Comparison of ENCODE assay signal across 23 cellular contexts in genomic region chr5:59189482-59189881, GRCh38.
DNase-seq lines count a peak whose midpoint lies in the region; ATAC-seq, FAIRE-seq and TF ChIP-seq lines count a peak whose summit lies in the region.
"Had no signal": no experiment of that assay in that cellular context is flagged by ENCODE, and none has a peak within 500 bp of the region (broad histone marks: within the 10 kb centered on the region; RNA-seq: fewer than 3 reads in every experiment).

No MANE protein-coding gene starts in this region.

- TF ChIP-seq CTCF in esophagus muscularis mucosa (IDR thresholded peaks at IDR 0.05) (no peak), gastrocnemius medialis (IDR thresholded peaks at IDR 0.05 in 4 of 5, conservative IDR thresholded peaks at IDR 0.05 in 1 of 5) (no peak), pancreas (IDR thresholded peaks at IDR 0.05) (no peak)

- H3K4me2 ChIP-seq in mesenchymal stem cell (ENCODE audit: low read length, poor library complexity, severe bottlenecking), result no peak overlapping the region
- H3K4me2 ChIP-seq: SK-N-SH had no signal

- H2BK5ac ChIP-seq in mesenchymal stem cell (ENCODE audit: low read depth, low read length, poor library complexity, severe bottlenecking), result no peak overlapping the region

- H3K9ac ChIP-seq in mesenchymal stem cell (ENCODE audit: low read length), result peak overlapping the region; percentile 76
- H3K9ac ChIP-seq: BLaER1, SK-N-SH had no signal

- H3K79me1 ChIP-seq in mesenchymal stem cell (replicated peaks; ENCODE audit: low read length, poor library complexity, severe bottlenecking), result no peaks in the 10 kb centered on the region

- H2BK12ac ChIP-seq in mesenchymal stem cell (ENCODE audit: low read length in 2 of 2), result no peak overlapping the region

- H4K91ac ChIP-seq in mesenchymal stem cell (ENCODE audit: low read length), result no peak overlapping the region

- in situ Hi-C loops in gastrocnemius medialis (cut with MboI; ENCODE audit: low sequenced_read_pairs in 4 of 4), result loop anchor here in 3 of 4 donors (5.0 to 25.0 kb wide), 4 partner anchors 185 to 483 kb away; no protein-coding TSS in a partner anchor

- no peak overlapping the region for H3K4ac ChIP-seq in mesenchymal stem cell (ENCODE audit: low read depth in 1 of 2, low read length in 2 of 2)

- H3K4me3 ChIP-seq in esophagus muscularis mucosa (no peak overlapping the region), mesenchymal stem cell (ENCODE audit: insufficient read depth in 1 of 2, low read depth in 1 of 2, low read length in 2 of 2) (peak overlapping the region in 1 of 2 experiments; percentile 8), gastrocnemius medialis (peak overlapping the region in 3 of 4 donors; percentile 12 to 46 (median 40)), pancreas (no peak overlapping the region)
- H3K4me3 ChIP-seq: BLaER1 had no signal

- TF ChIP-seq EP300 in esophagus muscularis mucosa (IDR thresholded peaks at IDR 0.05), result no peak

- ATAC-seq in gastrocnemius medialis (peak in 1 of 2 donors; percentile 11), pancreas (no peak), GM18519 (IDR thresholded peaks at IDR 0.05; ENCODE audit: low FRiP score, unreplicated experiment) (no peak)
- ATAC-seq: esophagus mucosa had no signal

- H2BK15ac ChIP-seq in mesenchymal stem cell (ENCODE audit: low read depth, poor library complexity, severe bottlenecking), result no peak overlapping the region

- DNase-seq in DMS114 treated with DMSO at 0.1 percent for 48 hours (lab: John Stamatoyannopoulos, UW; ENCODE audit: unreplicated experiment) (peak; percentile 60), esophagus muscularis mucosa (ENCODE audit: extremely low spot score) (no peak), mesenchymal stem cell (no peak), gastrocnemius medialis (no peak), pancreas (no peak), DMS53 treated with DMSO at 0.1 percent for 48 hours (lab: John Stamatoyannopoulos, UW; ENCODE audit: unreplicated experiment) (no peak)
- DNase-seq in activated naive CD4-positive, alpha-beta T cell (lab: John Stamatoyannopoulos, UW), result no peak
- DNase-seq: activated CD4-positive, alpha-beta T cell treated with anti-CD3 and anti-CD28 coated beads, Interleukin-2, amount 10 ng/mL, durations not matched to agents 7 days and 5 days; activated naive CD8-positive, alpha-beta T cell treated with anti-CD3 and anti-CD28 coated beads, Interleukin-2, amount 10 ng/mL, durations not matched to agents 7 days and 5 days; COR-L47; effector memory CD4-positive, alpha-beta T cell; H9; naive thymus-derived CD8-positive, alpha-beta T cell; NCI-H510A; NK-92 treated with Interleukin-12 subunit alpha and Interleukin-12 subunit beta, amount 100 ng/mL, for 24 hours; SK-N-SH; stimulated activated CD4-positive, alpha-beta T cell treated with anti-CD3 and anti-CD28 coated beads, Interleukin-4, amount 100 ng/mL, for 4 hours; T-helper 2 cell had no signal

- no peaks in the 10 kb centered on the region for H3K9me3 ChIP-seq in esophagus muscularis mucosa
- H3K9me3 ChIP-seq in mesenchymal stem cell (ENCODE audit: control insufficient read depth, low read length), result no peaks in the 10 kb centered on the region
- no peaks in the 10 kb centered on the region for H3K9me3 ChIP-seq in gastrocnemius medialis
- H3K9me3 ChIP-seq in pancreas, result no peaks in the 10 kb centered on the region
- H3K9me3 ChIP-seq: BLaER1, SK-N-SH had no signal

- no peak overlapping the region for H4K8ac ChIP-seq in mesenchymal stem cell (ENCODE audit: low read length)

- no peak overlapping the region for H3K14ac ChIP-seq in mesenchymal stem cell (ENCODE audit: low read length in 2 of 2)

- no peaks in the 10 kb centered on the region for H3K36me3 ChIP-seq in esophagus muscularis mucosa
- no peaks in the 10 kb centered on the region for H3K36me3 ChIP-seq in mesenchymal stem cell (ENCODE audit: control insufficient read depth in 1 of 2, insufficient read depth in 2 of 2, low read depth in 1 of 2, low read length in 2 of 2)
- no peaks in the 10 kb centered on the region for H3K36me3 ChIP-seq in gastrocnemius medialis
- H3K36me3 ChIP-seq in pancreas, result no peaks in the 10 kb centered on the region
- H3K36me3 ChIP-seq: BLaER1 had no signal

- no peak overlapping the region for H2AFZ ChIP-seq in mesenchymal stem cell (ENCODE audit: low read depth, low read length)

- H3K18ac ChIP-seq in mesenchymal stem cell (ENCODE audit: low read depth in 1 of 2, low read length in 2 of 2), result no peak overlapping the region

- 49% methylated on average over 4 of the region's 4 CpGs for WGBS in esophagus muscularis mucosa
- WGBS in mesenchymal stem cell, result 88% methylated on average over 1 of the region's 4 CpGs
- WGBS in pancreas, 2 donors, result 54 to 58% methylated on average over 4 of the region's 4 CpGs

- H3K23ac ChIP-seq in mesenchymal stem cell (ENCODE audit: low read length in 2 of 2), result no peak overlapping the region

- H3K4me1 ChIP-seq in esophagus muscularis mucosa (peaks cover 12 to 53% (median 39%) of the 10 kb centered on the region in 4 donors), mesenchymal stem cell (ENCODE audit: control insufficient read depth, insufficient read depth, low read depth, low read length) (peaks cover 3% of the 10 kb centered on the region), gastrocnemius medialis (peaks cover 46 to 73% of the 10 kb centered on the region in 2 donors), pancreas (no peaks in the 10 kb centered on the region)

- no peak overlapping the region for H2AK5ac ChIP-seq in mesenchymal stem cell (ENCODE audit: low read length, severe bottlenecking)

- H2BK120ac ChIP-seq in mesenchymal stem cell (ENCODE audit: low read depth, low read length), result no peak overlapping the region

- H3K27me3 ChIP-seq in esophagus muscularis mucosa (no peaks in the 10 kb centered on the region), mesenchymal stem cell (ENCODE audit: control insufficient read depth in 1 of 2, insufficient read depth in 1 of 2, low read length in 2 of 2) (no peaks in the 10 kb centered on the region), gastrocnemius medialis (no peaks in the 10 kb centered on the region), pancreas (no peaks in the 10 kb centered on the region)
- H3K27me3 ChIP-seq: BLaER1 had no signal

- intact Hi-C loops in esophagus muscularis mucosa (cut with DNase I) (loop anchor here (2.0 to 10.0 kb wide), 3 partner anchors 177 to 485 kb away; no protein-coding TSS in a partner anchor), gastrocnemius medialis (cut with DNase I; ENCODE audit: low total_unique reads) (loop anchor here (2.0 to 10.0 kb wide), 5 partner anchors 177 to 605 kb away; no protein-coding TSS in a partner anchor), pancreas (cut with DNase I) (loop anchor here in 1 of 3 donors (5.0 kb wide), 1 partner anchor 183 kb away; no protein-coding TSS in a partner anchor)

- H3K27ac ChIP-seq in esophagus muscularis mucosa (replicated peaks in 1 of 4) (peak overlapping the region; percentile 48 to 66 (median 63)), mesenchymal stem cell (ENCODE audit: low read length, poor library complexity, severe bottlenecking) (no peak overlapping the region), gastrocnemius medialis (peak overlapping the region; percentile 53 to 70 (median 60)), pancreas (no peak overlapping the region)
- H3K27ac ChIP-seq: BLaER1 had no signal

- TF ChIP-seq POLR2A in esophagus muscularis mucosa (IDR thresholded peaks at IDR 0.05; ENCODE audit: low read depth) (no peak), gastrocnemius medialis (IDR thresholded peaks at IDR 0.05) (no peak)

- no peak for FAIRE-seq in pancreas (lab: Jason Lieb, UNC)
- FAIRE-seq: colon, keratinocyte had no signal

Comparison
In these comparisons a context has a peak if more than half of its experiments do, and no peak if none do; other contexts are left out.
1. H3K27ac ChIP-seq: peak in esophagus muscularis mucosa (4 of 4) and gastrocnemius medialis (4 of 4); none in mesenchymal stem cell (single experiment) and pancreas (0 of 4).
2. H3K4me3 ChIP-seq: peak in gastrocnemius medialis (3 of 4); none in esophagus muscularis mucosa (0 of 4) and pancreas (0 of 4).